8 cellular contexts compared by ENCODE assay signal in the genomic region with DNA sequence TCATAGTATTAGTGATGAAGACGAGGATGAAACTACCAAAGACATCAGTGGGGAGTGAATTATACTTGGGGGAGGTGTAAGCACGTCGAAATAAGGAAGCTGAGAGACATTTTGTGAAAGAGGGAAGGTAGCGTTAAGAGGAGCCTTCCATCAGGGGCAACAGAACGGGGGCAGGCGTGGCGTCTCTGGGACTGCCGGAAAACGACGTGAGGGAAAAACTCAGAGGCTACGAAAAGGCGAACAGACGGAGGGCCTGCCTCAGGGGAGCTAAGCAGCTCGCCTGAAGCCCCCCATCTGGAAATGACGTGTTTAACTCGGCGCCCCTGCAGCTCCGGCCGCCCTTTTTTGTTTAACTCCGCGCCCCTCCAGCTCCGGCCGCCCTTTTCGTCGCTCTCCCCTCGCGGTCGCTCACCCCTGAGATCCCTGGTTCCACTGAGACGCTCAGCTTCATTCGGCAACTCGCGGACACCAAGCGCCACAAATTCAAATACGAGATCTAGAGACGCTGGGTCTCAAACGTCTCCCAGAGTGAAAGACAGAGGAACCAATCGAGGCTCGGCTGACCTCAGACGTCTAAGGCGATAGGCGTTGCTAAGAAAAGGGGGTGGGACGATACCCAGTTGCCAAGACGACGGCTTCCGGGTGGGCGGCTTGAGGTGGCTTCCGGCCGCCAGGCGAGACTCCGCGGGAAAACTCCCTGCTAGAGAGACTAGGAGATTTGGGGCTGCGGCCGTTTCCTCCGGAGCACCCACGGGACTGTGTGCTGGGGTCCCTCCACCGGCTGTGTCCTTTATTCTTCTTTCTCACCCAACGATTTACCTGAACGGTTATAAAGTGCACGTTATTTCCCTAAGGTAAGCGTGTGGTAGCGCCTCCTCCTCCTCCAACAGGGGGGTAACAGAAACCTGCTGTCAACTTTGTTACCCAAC.
DNase-seq lines count a peak whose midpoint lies in the region; ATAC-seq and TF ChIP-seq lines count a peak whose summit lies in the region.

No MANE protein-coding gene starts in this region.

- H3K4me3 Mint-ChIP-seq in endothelial cell (ENCODE audit: unreplicated experiment) (peak overlapping the region; percentile 97), mesothelial cell of epicardium (peak overlapping the region; percentile 99)

- H3K9ac ChIP-seq in HUES48 (ENCODE audit: low read depth, low read length): peak overlapping the region; percentile 93
- peak overlapping the region; percentile 85 for H3K9ac ChIP-seq in NT2/D1 (ENCODE audit: insufficient read length, low read depth)

- DNase-seq in D341Med (ENCODE audit: low spot score): peak; percentile 92
- DNase-seq in NT2/D1 (ENCODE audit: low read depth, low spot score): peak; percentile 98
- peak; percentile 94 for DNase-seq in activated CD8-positive, alpha-beta memory T cell treated with anti-CD3 and anti-CD28 coated beads, Interleukin-2, amount 50 U/mL, for 24 hours (ENCODE audit: extremely low read depth)
- DNase-seq in endothelial cell (ENCODE audit: low spot score): peak; percentile 89
- DNase-seq in mesothelial cell of epicardium (ENCODE audit: low spot score in 2 of 2, unreplicated experiment in 2 of 2): peak; percentile 92 to 96
- peak; percentile 84 to 91 for DNase-seq in stimulated activated CD8-positive, alpha-beta memory T cell treated with anti-CD3 and anti-CD28 coated beads, Interleukin-15, amount 100 ng/mL, for 4 hours (ENCODE audit: low read depth in 2 of 2)

- H3K36me3 Mint-ChIP-seq in endothelial cell (ENCODE audit: low read depth, unreplicated experiment) (no peaks in the 10 kb centered on the region), mesothelial cell of epicardium (peaks cover 12% of the 10 kb centered on the region)

- H3K27ac Mint-ChIP-seq in endothelial cell (ENCODE audit: unreplicated experiment): peak overlapping the region; percentile 99
- H3K27ac Mint-ChIP-seq in mesothelial cell of epicardium: peak overlapping the region; percentile 100

- H3K27me3 ChIP-seq in HUES48 (ENCODE audit: control insufficient read depth, insufficient read depth, low read length) (no peaks in the 10 kb centered on the region), NT2/D1 (ENCODE audit: insufficient read depth, insufficient read length) (no peaks in the 10 kb centered on the region)

- peak overlapping the region; percentile 88 for H3K4me3 ChIP-seq in HUES48 (ENCODE audit: low read depth, low read length)
- H3K4me3 ChIP-seq in NT2/D1 (ENCODE audit: insufficient read length, low read depth): peak overlapping the region; percentile 61

- no peak for TF ChIP-seq CTCF in endothelial cell (IDR thresholded peaks at IDR 0.05; ENCODE audit: unreplicated experiment)
- TF ChIP-seq CTCF in mesothelial cell of epicardium (IDR thresholded peaks at IDR 0.05; ENCODE audit: unreplicated experiment): no peak

- H3K27me3 Mint-ChIP-seq in endothelial cell (ENCODE audit: unreplicated experiment) (peaks cover 5% of the 10 kb centered on the region), mesothelial cell of epicardium (ENCODE audit: low read depth) (no peaks in the 10 kb centered on the region)

- ATAC-seq in GM21423 (IDR thresholded peaks at IDR 0.05; ENCODE audit: unreplicated experiment): peak; percentile 99

- peaks cover 6% of the 10 kb centered on the region for H3K4me1 Mint-ChIP-seq in endothelial cell (ENCODE audit: unreplicated experiment)
- peaks cover 6% of the 10 kb centered on the region for H3K4me1 Mint-ChIP-seq in mesothelial cell of epicardium

- H3K36me3 ChIP-seq in HUES48 (ENCODE audit: control insufficient read depth, insufficient read depth, low read length) (no peaks in the 10 kb centered on the region), NT2/D1 (ENCODE audit: insufficient read depth, insufficient read length, low read length) (no peaks in the 10 kb centered on the region)

- H3K9me3 ChIP-seq in HUES48 (ENCODE audit: control insufficient read depth, insufficient read depth, low read length): no peaks in the 10 kb centered on the region
- no peaks in the 10 kb centered on the region for H3K9me3 ChIP-seq in NT2/D1 (ENCODE audit: insufficient read depth, low read length)

- H3K4me1 ChIP-seq in HUES48 (ENCODE audit: control insufficient read depth, insufficient read depth, low read length) (peaks cover 5% of the 10 kb centered on the region; the same call in 1 of the 2 replicates), NT2/D1 (ENCODE audit: insufficient read depth, insufficient read length) (no peaks in the 10 kb centered on the region)

- H3K27ac ChIP-seq in HUES48 (ENCODE audit: low read depth, low read length): peak overlapping the region; percentile 96

- H3K9me3 Mint-ChIP-seq in endothelial cell (ENCODE audit: unreplicated experiment) (no peaks in the 10 kb centered on the region), mesothelial cell of epicardium (peaks cover 22% of the 10 kb centered on the region)

Comparison
In these comparisons a context has a peak if more than half of its experiments do, and no peak if none do; other contexts are left out.
1. Peak in every context shown above with its lines: DNase-seq, ATAC-seq, H3K4me3 ChIP-seq and H3K27ac ChIP-seq.